8 cellular contexts compared by ENCODE assay signal in the genomic region with DNA sequence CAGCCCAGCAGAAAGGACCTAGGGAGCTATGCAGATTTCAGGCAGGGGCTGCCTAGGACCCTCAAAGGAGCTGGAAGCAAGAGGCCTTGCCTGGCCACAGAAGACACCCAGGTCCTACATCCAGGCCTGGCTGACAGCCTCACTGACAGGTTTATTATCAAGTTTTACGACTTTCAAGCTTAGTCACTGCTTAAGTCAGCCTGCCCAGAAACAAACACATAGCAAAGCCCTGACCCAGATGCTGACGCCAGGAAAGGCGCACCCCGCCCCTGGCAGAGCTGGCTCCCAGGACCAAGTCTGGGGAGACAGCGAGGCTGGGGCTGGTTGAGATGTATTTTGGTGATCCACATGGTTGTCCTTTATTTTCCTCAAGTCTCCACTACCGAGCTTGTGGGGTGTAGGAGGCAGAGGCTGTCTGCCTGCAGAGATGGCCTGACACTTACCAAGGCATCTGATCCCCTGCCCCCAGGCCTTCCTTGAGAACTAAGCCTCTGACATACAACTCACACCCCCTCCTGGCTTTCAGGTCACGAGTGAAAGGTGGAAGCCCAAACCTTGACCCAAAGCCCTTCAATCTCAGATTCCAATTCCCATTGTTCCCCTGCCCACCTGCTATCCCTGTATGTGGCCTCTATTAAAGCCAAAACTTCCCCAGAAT.
A peak's percentile ranks its signal among the peaks of the same experiment; 100 is the strongest.
DNase-seq lines count a peak whose midpoint lies in the region; ATAC-seq, FAIRE-seq and TF ChIP-seq lines count a peak whose summit lies in the region.

No MANE protein-coding gene starts in this region.

- H3K36me3 ChIP-seq in right atrium auricular region: no peaks in the 10 kb centered on the region
- H3K36me3 ChIP-seq in left ventricle myocardium inferior: no peaks in the 10 kb centered on the region
- H3K36me3 ChIP-seq in astrocyte (ENCODE audit: insufficient read depth, low read length): no peaks in the 10 kb centered on the region
- no peaks in the 10 kb centered on the region for H3K36me3 ChIP-seq in left lung

- TF ChIP-seq CTCF in right atrium auricular region (IDR thresholded peaks at IDR 0.05): no peak
- no peak for TF ChIP-seq CTCF in left ventricle myocardium inferior (IDR thresholded peaks at IDR 0.05; ENCODE audit: borderline replicate concordance)
- no peak for TF ChIP-seq CTCF in astrocyte (IDR thresholded peaks at IDR 0.05; ENCODE audit: insufficient read depth, low read depth, low read length)
- no peak for TF ChIP-seq CTCF in left lung (IDR thresholded peaks at IDR 0.05)
- no peak for TF ChIP-seq CTCF in endothelial cell (IDR thresholded peaks at IDR 0.05; ENCODE audit: unreplicated experiment)

- peaks cover 2% of the 10 kb centered on the region for H3K36me3 Mint-ChIP-seq in astrocyte (ENCODE audit: low read depth, unreplicated experiment)
- H3K36me3 Mint-ChIP-seq in endothelial cell (ENCODE audit: low read depth, unreplicated experiment): no peaks in the 10 kb centered on the region

- peaks cover 9% of the 10 kb centered on the region for H3K4me1 Mint-ChIP-seq in astrocyte (ENCODE audit: low read depth, unreplicated experiment)
- peaks cover 9% of the 10 kb centered on the region for H3K4me1 Mint-ChIP-seq in endothelial cell (ENCODE audit: unreplicated experiment)

- peak overlapping the region; percentile 0 for H3K9ac ChIP-seq in astrocyte (ENCODE audit: low read length)

- peak; percentile 10 for ATAC-seq in left lung
- no peak for ATAC-seq in HG03571 (IDR thresholded peaks at IDR 0.05; ENCODE audit: unreplicated experiment)

- H3K4me3 Mint-ChIP-seq in astrocyte (ENCODE audit: unreplicated experiment) (no peak overlapping the region), endothelial cell (ENCODE audit: unreplicated experiment) (no peak overlapping the region)

- H4K20me1 ChIP-seq in astrocyte (ENCODE audit: insufficient read depth, low read length): no peaks in the 10 kb centered on the region

- intact Hi-C loops in left ventricle myocardium inferior (cut with micrococcal nuclease) (no loop called here), left lung (cut with DNase I) (no loop called here)

- H3K4me3 ChIP-seq in right atrium auricular region (no peak overlapping the region), left ventricle myocardium inferior (no peak overlapping the region), astrocyte (ENCODE audit: insufficient read depth, low read depth, low read length) (no peak overlapping the region), left lung (no peak overlapping the region)

- peak overlapping the region; percentile 29 for H2AFZ ChIP-seq in astrocyte (ENCODE audit: low read depth, low read length)

- H3K9me3 Mint-ChIP-seq in astrocyte (ENCODE audit: unreplicated experiment): peaks cover 2% of the 10 kb centered on the region
- H3K9me3 Mint-ChIP-seq in endothelial cell (ENCODE audit: unreplicated experiment): peaks cover 4% of the 10 kb centered on the region

- peaks cover 0 to 8% of the 10 kb centered on the region in 2 donors for H3K9me3 ChIP-seq in right atrium auricular region
- peaks cover 8% of the 10 kb centered on the region for H3K9me3 ChIP-seq in left ventricle myocardium inferior (replicated peaks)
- peaks cover 6% of the 10 kb centered on the region for H3K9me3 ChIP-seq in astrocyte (ENCODE audit: insufficient read depth, low read depth, low read length)
- peaks cover 0 to 7% of the 10 kb centered on the region in 2 donors for H3K9me3 ChIP-seq in left lung

- no peaks in the 10 kb centered on the region for H3K79me2 ChIP-seq in astrocyte (ENCODE audit: insufficient read depth, low read length)

- DNase-seq in right atrium auricular region (ENCODE audit: low spot score): peak; percentile 71
- no peak for DNase-seq in left ventricle myocardium inferior
- peak; percentile 85 for DNase-seq in astrocyte (ENCODE audit: low read depth)
- no peak for DNase-seq in left lung
- no peak for DNase-seq in activated CD4-positive, alpha-beta T cell treated with anti-CD3 and anti-CD28 coated beads for 1 hour
- no peak for DNase-seq in endothelial cell (ENCODE audit: low spot score)
- no peak for DNase-seq in activated effector memory CD4-positive, alpha-beta T cell treated with Interleukin-2 at 50 U/mL for 16 hours

- H3K27ac Mint-ChIP-seq in astrocyte (ENCODE audit: unreplicated experiment): peak overlapping the region; percentile 43
- H3K27ac Mint-ChIP-seq in endothelial cell (ENCODE audit: unreplicated experiment): no peak overlapping the region

- H3K4me1 ChIP-seq in right atrium auricular region: no peaks in the 10 kb centered on the region
- no peaks in the 10 kb centered on the region for H3K4me1 ChIP-seq in left ventricle myocardium inferior
- H3K4me1 ChIP-seq in astrocyte (ENCODE audit: insufficient read depth, low read length): peaks cover 5% of the 10 kb centered on the region
- peaks cover 0 to 11% of the 10 kb centered on the region in 2 donors for H3K4me1 ChIP-seq in left lung

- no peaks in the 10 kb centered on the region for H3K27me3 ChIP-seq in right atrium auricular region
- peaks cover 41% of the 10 kb centered on the region for H3K27me3 ChIP-seq in left ventricle myocardium inferior (ENCODE audit: low read depth)
- H3K27me3 ChIP-seq in astrocyte (ENCODE audit: insufficient read depth, low read length): no peaks in the 10 kb centered on the region
- H3K27me3 ChIP-seq in left lung: no peaks in the 10 kb centered on the region

- FAIRE-seq in astrocyte (lab: Jason Lieb, UNC): peak; percentile 81

- H3K27ac ChIP-seq in right atrium auricular region (no peak overlapping the region), left ventricle myocardium inferior (replicated peaks) (no peak overlapping the region), astrocyte (ENCODE audit: low read depth, low read length) (no peak overlapping the region), left lung (no peak overlapping the region)

- H3K27me3 Mint-ChIP-seq in astrocyte (ENCODE audit: low read depth, unreplicated experiment): peaks cover 17% of the 10 kb centered on the region
- H3K27me3 Mint-ChIP-seq in endothelial cell (ENCODE audit: unreplicated experiment): peaks cover 3% of the 10 kb centered on the region

- no peak overlapping the region for H3K4me2 ChIP-seq in astrocyte (ENCODE audit: low read length)

Comparison
In these comparisons a context has a peak if more than half of its experiments do, and no peak if none do; other contexts are left out.
1. DNase-seq: peak in right atrium auricular region (single experiment) and astrocyte (single experiment); none in left ventricle myocardium inferior (single experiment), left lung (0 of 2), activated CD4-positive, alpha-beta T cell treated with anti-CD3 and anti-CD28 coated beads for 1 hour (single experiment), endothelial cell (single experiment) and activated effector memory CD4-positive, alpha-beta T cell treated with Interleukin-2 at 50 U/mL for 16 hours (single experiment).